Comparison of ENCODE assay signal across 19 cellular contexts in genomic region chr14:103104389-103104653, GRCh38. TPM values are rescaled to one million over a fixed set of nuclear protein-coding genes. Genes with fewer than 3 reads are reported as not detected.
DNase-seq lines count a peak whose midpoint lies in the region; ATAC-seq and TF ChIP-seq lines count a peak whose summit lies in the region.
"Had no signal": no experiment of that assay in that cellular context is flagged by ENCODE, and none has a peak within 500 bp of the region (broad histone marks: within the 10 kb centered on the region; RNA-seq: fewer than 3 reads in every experiment).

No MANE protein-coding gene starts in this region.

- peaks cover 32% of the 10 kb centered on the region for H3K4me1 ChIP-seq in left ventricle myocardium inferior
- H3K4me1 ChIP-seq in heart left ventricle = peaks cover 0 to 34% (median 22%) of the 10 kb centered on the region in 12 donors
- H3K4me1 ChIP-seq in iPS-20b (ENCODE audit: insufficient read depth, low read length) = peaks cover 10% of the 10 kb centered on the region; the same call in 1 of the 2 replicates
- peaks cover 24% of the 10 kb centered on the region for H3K4me1 ChIP-seq in upper lobe of right lung

- H3K27ac ChIP-seq in left ventricle myocardium inferior (replicated peaks) (no peak overlapping the region), heart left ventricle (no peak overlapping the region), iPS-20b (ENCODE audit: low read length) (no peak overlapping the region), upper lobe of right lung (no peak overlapping the region)
- H3K27ac ChIP-seq: heart right ventricle, thoracic aorta had no signal

- intact Hi-C loops in left ventricle myocardium inferior (cut with micrococcal nuclease) (loop anchor here (10.0 kb wide), 1 partner anchor 80 kb away; no protein-coding TSS in a partner anchor), heart left ventricle (cut with DNase I) (loop anchor here in 9 of 10 donors (2.0 to 10.0 kb wide), 5 partner anchors 36 to 188 kb away; no protein-coding TSS in a partner anchor), upper lobe of right lung (cut with DNase I) (loop anchor here (10.0 kb wide), 2 partner anchors 80 to 190 kb away; no protein-coding TSS in a partner anchor)

- POLR2A ChIA-PET in WTC11 (lab: Charles Lee) = interaction anchor here (1.5 kb wide), 1 partner anchor 82 kb away, joined by 4 read pairs; no protein-coding TSS in a partner anchor

- TF ChIP-seq POLR2A in heart left ventricle (IDR thresholded peaks at IDR 0.05) = no peak

- CTCF ChIA-PET in WTC11 (lab: Charles Lee) = interaction anchor here (0.5 to 6.3 kb wide), 74 partner anchors 9 to 441 kb away, joined by 3 to 199 read pairs (median 5); partner anchors contain the start of genes CDC42BPB, CKB, EIF5 and EXOC3L4

- H3K27me3 ChIP-seq in left ventricle myocardium inferior (ENCODE audit: low read depth) (peaks cover 62% of the 10 kb centered on the region), heart left ventricle (peaks cover 17 to 59% (median 44%) of the 10 kb centered on the region in 9 donors), iPS-20b (ENCODE audit: insufficient read depth, low read length) (peaks cover 60% of the 10 kb centered on the region), upper lobe of right lung (peaks cover 34% of the 10 kb centered on the region)

- peaks cover 24% of the 10 kb centered on the region for H3K4me1 Mint-ChIP-seq in WTC11

- no peaks in the 10 kb centered on the region for H3K36me3 Mint-ChIP-seq in WTC11
- H3K36me3 Mint-ChIP-seq: natural killer cell treated with Interleukin-12 subunit alpha and Interleukin-12 subunit beta and Interleukin-15 and Interleukin-18, amount 100 ng/mL, for 72 hours; stimulated activated memory B cell treated with anti-CD40 and anti-IgM and Interleukin-4, amounts not matched to agents 10 μg/mL and 1 μg/mL and 100 μg/mL, for 72 hours had no signal

- TF ChIP-seq CTCF in left ventricle myocardium inferior (IDR thresholded peaks at IDR 0.05; ENCODE audit: borderline replicate concordance) (no peak), heart left ventricle (IDR thresholded peaks at IDR 0.05) (no peak), WTC11 (IDR thresholded peaks at IDR 0.05) (no peak), upper lobe of right lung (IDR thresholded peaks at IDR 0.05) (no peak), foreskin fibroblast (IDR thresholded peaks at IDR 0.05; ENCODE audit: low read depth, low read length) (no peak)

- no peak overlapping the region for H3K9ac ChIP-seq in iPS-20b (ENCODE audit: low read depth, low read length)

- H3K9me3 ChIP-seq in left ventricle myocardium inferior (replicated peaks) = no peaks in the 10 kb centered on the region
- H3K9me3 ChIP-seq in heart left ventricle = no peaks in the 10 kb centered on the region
- H3K9me3 ChIP-seq in iPS-20b (ENCODE audit: insufficient read depth, low read depth, low read length) = no peaks in the 10 kb centered on the region
- H3K9me3 ChIP-seq in upper lobe of right lung = no peaks in the 10 kb centered on the region
- H3K9me3 ChIP-seq: heart right ventricle, thoracic aorta had no signal

- no peak overlapping the region for H3K4me3 Mint-ChIP-seq in WTC11
- H3K4me3 Mint-ChIP-seq: endodermal cell; natural killer cell treated with Interleukin-12 subunit alpha and Interleukin-12 subunit beta and Interleukin-15 and Interleukin-18, amount 100 ng/mL, for 72 hours had no signal

- peaks cover 54% of the 10 kb centered on the region for H3K27me3 Mint-ChIP-seq in WTC11 (ENCODE audit: low read depth)

- H3K36me3 ChIP-seq in left ventricle myocardium inferior = no peaks in the 10 kb centered on the region
- no peaks in the 10 kb centered on the region for H3K36me3 ChIP-seq in heart left ventricle
- no peaks in the 10 kb centered on the region for H3K36me3 ChIP-seq in iPS-20b (ENCODE audit: insufficient read depth, low read depth, low read length)
- no peaks in the 10 kb centered on the region for H3K36me3 ChIP-seq in upper lobe of right lung
- H3K36me3 ChIP-seq: heart right ventricle, thoracic aorta had no signal

- H3K9me3 Mint-ChIP-seq in WTC11 = no peaks in the 10 kb centered on the region
- H3K9me3 Mint-ChIP-seq: activated T-helper 17 cell treated with anti-CD3 and anti-CD28 coated beads, Interleukin-2, amount 50 U/mL, for 72 hours; natural killer cell treated with Interleukin-12 subunit alpha and Interleukin-12 subunit beta and Interleukin-15 and Interleukin-18, amount 100 ng/mL, for 72 hours; stimulated activated memory B cell treated with anti-CD40 and anti-IgM and Interleukin-4, amounts not matched to agents 10 μg/mL and 1 μg/mL and 100 μg/mL, for 72 hours had no signal

- 6 to 8% (median 7%) methylated on average over 6 to 20 of the region's 20 CpGs for whole genome bisulfite sequencing in heart left ventricle, 4 donors

- no peak for ATAC-seq in heart left ventricle
- no peak for ATAC-seq in WTC11
- ATAC-seq in upper lobe of right lung = no peak
- no peak for ATAC-seq in HG02870 (IDR thresholded peaks at IDR 0.05; ENCODE audit: unreplicated experiment)

- no peak for DNase-seq in left ventricle myocardium inferior
- no peak for DNase-seq in heart left ventricle
- no peak for DNase-seq in WTC11 (ENCODE audit: low spot score)
- no peak for DNase-seq in upper lobe of right lung
- no peak for DNase-seq in foreskin fibroblast
- no peak for DNase-seq in NCI-H146 treated with DMSO at 0.1 percent for 48 hours (lab: John Stamatoyannopoulos, UW; ENCODE audit: unreplicated experiment)

- no peak overlapping the region for H3K27ac Mint-ChIP-seq in WTC11
- H3K27ac Mint-ChIP-seq: activated T-helper 17 cell treated with anti-CD3 and anti-CD28 coated beads, Interleukin-2, amount 50 U/mL, for 72 hours; endodermal cell; natural killer cell treated with Interleukin-12 subunit alpha and Interleukin-12 subunit beta and Interleukin-15 and Interleukin-18, amount 100 ng/mL, for 72 hours had no signal

- H3K4me3 ChIP-seq in left ventricle myocardium inferior = peak overlapping the region; percentile 51
- peak overlapping the region in 5 of 12 donors; percentile 22 to 43 (median 29) for H3K4me3 ChIP-seq in heart left ventricle
- H3K4me3 ChIP-seq in iPS-20b (ENCODE audit: low read length) = peak overlapping the region; percentile 21; the same call in 1 of the 2 replicates
- peak overlapping the region; percentile 30 for H3K4me3 ChIP-seq in upper lobe of right lung
- no peak overlapping the region for H3K4me3 ChIP-seq in foreskin fibroblast (ENCODE audit: low read depth in 1 of 2, low read length in 2 of 2)
- H3K4me3 ChIP-seq: GM12878 had no signal

TF ChIP-seq in WTC11, 78 proteins besides CTCF, POLR2A, EP300 and RAD21:
- TF ChIP-seq TCF7 (CRISPR knock-in tag; IDR thresholded peaks at IDR 0.05; ENCODE audit: low read depth) = 0 out of 2 replicates have a peak, but pooled peaks have one; percentile 7
- TF ChIP-seq OVOL2 (CRISPR knock-in tag; IDR thresholded peaks at IDR 0.05; ENCODE audit: borderline replicate concordance) = no peak
- TF ChIP-seq E2F5 (CRISPR knock-in tag; IDR thresholded peaks at IDR 0.05) = no peak
- TF ChIP-seq RORB (CRISPR knock-in tag; IDR thresholded peaks at IDR 0.05) = no peak
TF ChIP-seq in WTC11: peak in this region for 1.

RNA-seq across cellular contexts. Expression of gene EXOC3L4, which starts 9.8 kb away (rescaled TPM):
- total RNA-seq in left ventricle myocardium inferior (0.66 TPM), heart left ventricle (1 to 10 TPM in 1 of 9 donors, under 1 TPM in 3, not detected in 5; 0.21 to 3.2 (median 0.48) TPM), WTC11 (2021) (0.21 to 0.42 TPM (median 0.30 TPM) in 3 replicates), upper lobe of right lung (4.2 TPM)
- under 1 TPM; 0.37 to 0.53 TPM for polyA plus RNA-seq in heart left ventricle
- total RNA-seq: activated T-helper 17 cell treated with anti-CD3 and anti-CD28 coated beads, Interleukin-2, amount 50 U/mL, for 72 hours; GM12878; H4; natural killer cell treated with Interleukin-12 subunit alpha and Interleukin-12 subunit beta and Interleukin-15 and Interleukin-18, amount 100 ng/mL, for 72 hours; thoracic aorta had no signal
- polyA plus RNA-seq: GM12878 had no signal

RNA-seq across cellular contexts. Expression of gene TNFAIP2, which starts 18.9 kb away (rescaled TPM):
- total RNA-seq in left ventricle myocardium inferior (40.1 TPM), heart left ventricle (100 to 1,000 TPM in 2 of 9 donors, 10 to 100 TPM in 7; 22.0 to 253 (median 33.5) TPM), WTC11 (2021) (19.6 to 25.2 TPM (median 24.1 TPM) in 3 replicates), upper lobe of right lung (158 TPM)
- polyA plus RNA-seq in heart left ventricle = 10 to 100 TPM; 23.8 to 53.6 TPM

RNA-seq across cellular contexts. Expression of gene LBHD2, which starts 20.3 kb away (rescaled TPM):
- not detected for total RNA-seq in left ventricle myocardium inferior
- total RNA-seq in heart left ventricle = not detected
- polyA plus RNA-seq in heart left ventricle = under 1 TPM in 1 of 2 donors, not detected in 1; 0.19 TPM
- total RNA-seq in WTC11 (2021) = not detected in 3 replicates
- not detected for total RNA-seq in upper lobe of right lung
- total RNA-seq: activated T-helper 17 cell treated with anti-CD3 and anti-CD28 coated beads, Interleukin-2, amount 50 U/mL, for 72 hours; endodermal cell; GM12878; H4; heart right ventricle; HT-29; kidney; LHCN-M2; natural killer cell treated with Interleukin-12 subunit alpha and Interleukin-12 subunit beta and Interleukin-15 and Interleukin-18, amount 100 ng/mL, for 72 hours; thoracic aorta had no signal
- polyA plus RNA-seq: GM12878 had no signal

RNA-seq across cellular contexts. Expression of gene CDC42BPB, which starts 47.0 kb away (rescaled TPM):
- total RNA-seq in left ventricle myocardium inferior (67.1 TPM), heart left ventricle (100 to 1,000 TPM in 1 of 9 donors, 10 to 100 TPM in 8; 58.9 to 124 (median 68.9) TPM), WTC11 (2021) (87.1 to 96.9 TPM (median 87.3 TPM) in 3 replicates), upper lobe of right lung (102 TPM)
- polyA plus RNA-seq in heart left ventricle = 10 to 100 TPM; 31.1 to 72.4 TPM

Comparison
In these comparisons a context has a peak if more than half of its experiments do, and no peak if none do; other contexts are left out.
1. H3K4me3 ChIP-seq: peak in left ventricle myocardium inferior (single experiment), iPS-20b (single experiment) and upper lobe of right lung (single experiment); none in foreskin fibroblast (0 of 2).